8 cellular contexts compared by ENCODE assay signal in genomic region chr7:7681191-7681935, GRCh38. TPM values are rescaled to one million over a fixed set of nuclear protein-coding genes. Genes with fewer than 3 reads are reported as not detected.
DNase-seq lines count a peak whose midpoint lies in the region; ATAC-seq and TF ChIP-seq lines count a peak whose summit lies in the region.

No MANE protein-coding gene starts in this region.

- POLR2A ChIA-PET in CD8-positive, alpha-beta T cell (lab: Charles Lee) = interaction anchor here (0.9 to 2.4 kb wide), 5 partner anchors 41 to 517 kb away, joined by 3 to 19 read pairs (median 5); partner anchors contain the start of gene UMAD1

- peak in 4 of 7 experiments; percentile 6 to 47 (median 24) for DNase-seq in CD8-positive, alpha-beta T cell
- DNase-seq in NCI-H460 (ENCODE audit: extremely low read depth, low read depth) (peak; percentile 79), foreskin melanocyte (peak; percentile 58)
- peak; percentile 8 for DNase-seq in activated T-cell treated with anti-CD3 and anti-CD28 coated beads, Interleukin-2, amount 50 U/mL, for 4 hours

- no peak overlapping the region for H3K4me3 Mint-ChIP-seq in CD8-positive, alpha-beta T cell
- no peak overlapping the region for H3K4me3 Mint-ChIP-seq in activated T-cell treated with anti-CD3 and anti-CD28 coated beads, Interleukin-2, amount 50 U/mL, for 4 hours

- peak; percentile 84 for ATAC-seq in CD8-positive, alpha-beta T cell
- peak; percentile 67 for ATAC-seq in GM18873 (IDR thresholded peaks at IDR 0.05; ENCODE audit: low FRiP score, unreplicated experiment)
- peak; percentile 71 for ATAC-seq in HG03342 (IDR thresholded peaks at IDR 0.05; ENCODE audit: unreplicated experiment)
- peak; percentile 69 to 76 for ATAC-seq in activated T-cell treated with anti-CD3 and anti-CD28 coated beads, Interleukin-2, amount 50 U/mL, for 4 hours
- no peak for ATAC-seq in GM21360 (IDR thresholded peaks at IDR 0.05; ENCODE audit: unreplicated experiment)

- H3K9me3 Mint-ChIP-seq in CD8-positive, alpha-beta T cell = peaks cover 6% of the 10 kb centered on the region
- peaks cover 7% of the 10 kb centered on the region for H3K9me3 Mint-ChIP-seq in activated T-cell treated with anti-CD3 and anti-CD28 coated beads, Interleukin-2, amount 50 U/mL, for 4 hours

- H3K4me2 ChIP-seq in parathyroid adenoma (ENCODE audit: low read length) = peak overlapping the region; percentile 63

- H2AFZ ChIP-seq in parathyroid adenoma = peak overlapping the region; percentile 65

- no peak overlapping the region for H3K27ac ChIP-seq in CD8-positive, alpha-beta T cell (ENCODE audit: low read depth, low read length)
- H3K27ac ChIP-seq in parathyroid adenoma = peak overlapping the region; percentile 67

- no peaks in the 10 kb centered on the region for H3K79me2 ChIP-seq in parathyroid adenoma

- no peak overlapping the region for H3K4me3 ChIP-seq in CD8-positive, alpha-beta T cell (ENCODE audit: low read depth, low read length)
- H3K4me3 ChIP-seq in parathyroid adenoma (ENCODE audit: low read depth, low read length) = peak overlapping the region; percentile 29

- no peaks in the 10 kb centered on the region for H3K27me3 Mint-ChIP-seq in CD8-positive, alpha-beta T cell (ENCODE audit: low read depth)
- no peaks in the 10 kb centered on the region for H3K27me3 Mint-ChIP-seq in activated T-cell treated with anti-CD3 and anti-CD28 coated beads, Interleukin-2, amount 50 U/mL, for 4 hours (ENCODE audit: low read depth)

- H3K4me1 ChIP-seq in CD8-positive, alpha-beta T cell (ENCODE audit: insufficient read depth, low read length) = peaks cover 14% of the 10 kb centered on the region
- H3K4me1 ChIP-seq in parathyroid adenoma = peaks cover 19% of the 10 kb centered on the region

- peaks cover 36% of the 10 kb centered on the region for H3K4me1 Mint-ChIP-seq in CD8-positive, alpha-beta T cell (ENCODE audit: low read depth)
- peaks cover 33% of the 10 kb centered on the region for H3K4me1 Mint-ChIP-seq in activated T-cell treated with anti-CD3 and anti-CD28 coated beads, Interleukin-2, amount 50 U/mL, for 4 hours (ENCODE audit: low read depth)

- CTCF ChIA-PET in CD8-positive, alpha-beta T cell (lab: Charles Lee) = interaction anchor here (0.7 to 3.3 kb wide), 42 partner anchors 8 to 614 kb away, joined by 3 to 55 read pairs (median 5); partner anchors contain the start of gene UMAD1

- no peaks in the 10 kb centered on the region for H3K27me3 ChIP-seq in CD8-positive, alpha-beta T cell (ENCODE audit: insufficient read depth, low read length)
- no peaks in the 10 kb centered on the region for H3K27me3 ChIP-seq in parathyroid adenoma (ENCODE audit: control insufficient read depth, insufficient read depth, low read length)

- no peaks in the 10 kb centered on the region for H3K36me3 ChIP-seq in CD8-positive, alpha-beta T cell (ENCODE audit: insufficient read depth, low read length)
- H3K36me3 ChIP-seq in parathyroid adenoma (ENCODE audit: control insufficient read depth, insufficient read depth, low read length) = no peaks in the 10 kb centered on the region

- intact Hi-C loops in CD8-positive, alpha-beta T cell (cut with DNase I, micrococcal nuclease) = loop anchor here (1.0 to 5.0 kb wide), 11 partner anchors 39 to 615 kb away; partner anchors contain the start of gene UMAD1 (in 1 of the 2)

- peak; percentile 81 for TF ChIP-seq CTCF in CD8-positive, alpha-beta T cell (IDR thresholded peaks at IDR 0.05)
- TF ChIP-seq CTCF in parathyroid adenoma (IDR thresholded peaks at IDR 0.05) = peak; percentile 68

- H3K9ac ChIP-seq in parathyroid adenoma = no peak overlapping the region

- H3K36me3 Mint-ChIP-seq in CD8-positive, alpha-beta T cell = peaks cover 12% of the 10 kb centered on the region
- peaks cover 9% of the 10 kb centered on the region for H3K36me3 Mint-ChIP-seq in activated T-cell treated with anti-CD3 and anti-CD28 coated beads, Interleukin-2, amount 50 U/mL, for 4 hours (ENCODE audit: insufficient read depth)

- no peaks in the 10 kb centered on the region for H3K9me3 ChIP-seq in CD8-positive, alpha-beta T cell (ENCODE audit: low read length)
- no peaks in the 10 kb centered on the region for H3K9me3 ChIP-seq in parathyroid adenoma (ENCODE audit: control insufficient read depth, low read length)

- H3K27ac Mint-ChIP-seq in CD8-positive, alpha-beta T cell = peak overlapping the region; percentile 70

RNA-seq across cellular contexts. Expression of gene RPA3, which starts 37.0 kb away (rescaled TPM):
- total RNA-seq in CD8-positive, alpha-beta T cell = 10 to 100 TPM; 28.9 to 32.9 TPM
- total RNA-seq in NCI-H460 (2014; rRNA removed; shearing (Covaris generic)) = 52.7 and 53.7 TPM in 2 replicates
- polyA plus RNA-seq in NCI-H460 (2014; cell fraction: nucleus; rRNA removed) = 43.9 and 45.6 TPM in 2 replicates
- total RNA-seq in activated T-cell treated with anti-CD3 and anti-CD28 coated beads, Interleukin-2, amount 50 U/mL, for 4 hours = 10 to 100 TPM; 76.9 to 82.6 (median 79.2) TPM

RNA-seq across cellular contexts. Expression of gene UMAD1, which starts 40.8 kb away (rescaled TPM):
- total RNA-seq in CD8-positive, alpha-beta T cell = 10 to 100 TPM; 11.1 to 11.2 TPM
- 24.0 and 26.0 TPM in 2 replicates for total RNA-seq in NCI-H460 (2014; rRNA removed; shearing (Covaris generic))
- polyA plus RNA-seq in NCI-H460 (2014; cell fraction: nucleus; rRNA removed) = 19.0 and 33.7 TPM in 2 replicates
- total RNA-seq in activated T-cell treated with anti-CD3 and anti-CD28 coated beads, Interleukin-2, amount 50 U/mL, for 4 hours = 10 to 100 TPM; 12.5 to 16.9 (median 13.9) TPM

Comparison
In these comparisons a context has a peak if more than half of its experiments do, and no peak if none do; other contexts are left out.
1. DNase-seq: peak in every context shown above with its lines; median percentile 79 in NCI-H460; 58 in foreskin melanocyte; 24 in CD8-positive, alpha-beta T cell; 8 in activated T-cell treated with anti-CD3 and anti-CD28 coated beads, Interleukin-2, amount 50 U/mL, for 4 hours.